ENCODE assay signal across 8 cellular contexts in genomic region chrX:18985186-18985435, GRCh38. TPM values are rescaled to one million over a fixed set of nuclear protein-coding genes. Genes with fewer than 3 reads are reported as not detected.
A peak's percentile ranks its signal among the peaks of the same experiment; 100 is the strongest.
DNase-seq lines count a peak whose midpoint lies in the region; ATAC-seq, FAIRE-seq and TF ChIP-seq lines count a peak whose summit lies in the region.

No MANE protein-coding gene starts in this region.

- RAD21 ChIA-PET in GM12878 (lab: Charles Lee; ENCODE audit: unreplicated experiment), result interaction anchor here (0.9 to 1.3 kb wide), 2 partner anchors 24 to 129 kb away, joined by 3 to 4 read pairs; no protein-coding TSS in a partner anchor

- no peaks in the 10 kb centered on the region for H3K4me1 ChIP-seq in BE2C
- no peaks in the 10 kb centered on the region; the same call in 1 of the 2 replicates for H3K4me1 ChIP-seq in GM12878 (ENCODE audit: control insufficient read depth, insufficient read depth, low read length)
- H3K4me1 ChIP-seq in mononuclear cell (ENCODE audit: insufficient read depth, low read length), result peaks cover 13% of the 10 kb centered on the region

- TF ChIP-seq EP300 in GM12878 (IDR thresholded peaks at IDR 0.05; ENCODE audit: borderline replicate concordance in 1 of 2, control insufficient read depth in 1 of 2, low read depth in 2 of 2, low read length in 2 of 2), result no peak

- no peaks in the 10 kb centered on the region for H4K20me1 ChIP-seq in GM12878 (ENCODE audit: control insufficient read depth, insufficient read depth)

- H3K27ac ChIP-seq in GM12878 (ENCODE audit: control insufficient read depth, insufficient read depth), result peak overlapping the region; percentile 80

- H2AFZ ChIP-seq in GM12878 (ENCODE audit: control insufficient read depth, low read depth, low read length), result peak overlapping the region; percentile 89

- peak overlapping the region; percentile 69; the same call in 1 of the 2 replicates for H3K4me2 ChIP-seq in GM12878 (ENCODE audit: control insufficient read depth, insufficient read depth)

- no peak for TF ChIP-seq RAD21 in GM12878 (IDR thresholded peaks at IDR 0.05; ENCODE audit: insufficient read depth, low read depth, low read length)

- in situ Hi-C loops in GM12878 (cut with MboI), result no loop called here

- H3K4me3 ChIP-seq in BE2C (ENCODE audit: low read depth, low read length) (peak overlapping the region; percentile 72), GM12878 (peak overlapping the region; percentile 75), mononuclear cell (ENCODE audit: low read length) (peak overlapping the region; percentile 59)

- H3K27me3 ChIP-seq in BE2C (no peaks in the 10 kb centered on the region), GM12878 (replicated peaks in 1 of 2; ENCODE audit: control insufficient read depth in 2 of 2, insufficient read depth in 2 of 2, low read length in 1 of 2) (no peaks in the 10 kb centered on the region), mononuclear cell (ENCODE audit: insufficient read depth, low read length) (no peaks in the 10 kb centered on the region)

- POLR2A ChIA-PET in GM12878 (lab: Charles Lee), result no interaction called here

- TF ChIP-seq CTCF in BE2C (IDR thresholded peaks at IDR 0.05; ENCODE audit: low read depth, low read length), result no peak
- TF ChIP-seq CTCF in GM12878 (IDR thresholded peaks at IDR 0.05 in 2 of 3, conservative IDR thresholded peaks at IDR 0.05 in 1 of 3; ENCODE audit: control insufficient read depth in 2 of 3, extremely low read depth in 1 of 3, insufficient read depth in 1 of 3, low read depth in 3 of 3, low read length in 3 of 3), result no peak

- H3K79me2 ChIP-seq in GM12878 (ENCODE audit: control insufficient read depth, insufficient read depth, low read length), result peaks cover 10% of the 10 kb centered on the region

- intact Hi-C loops in GM12878 (cut with micrococcal nuclease; ENCODE audit: unreplicated experiment), result no loop called here

- CTCF ChIA-PET in GM12878 (lab: Yijun Ruan, JAX), result interaction anchor here (1.4 to 2.6 kb wide), 2 partner anchors 10 to 349 kb away, joined by 4 to 9 read pairs; no protein-coding TSS in a partner anchor

- no TSS peak for BruUV-seq in GM12878 (replicated peaks; lab: Mats Ljungman, UMichigan)

- DNase-seq in BE2C, result no peak
- DNase-seq in GM12878 (ENCODE audit: low read depth, low spot score), result peak; percentile 15
- DNase-seq in DMS79 treated with DMSO at 0.1 percent for 48 hours (lab: John Stamatoyannopoulos, UW), result no peak
- DNase-seq in GDM1 (lab: John Stamatoyannopoulos, UW), result no peak

- 28% methylated on average over 4 of the region's 4 CpGs for WGBS in GM12878 (ENCODE audit: insufficient coverage, insufficient replicate concordance, low lambda C conversion rate, missing lambda C conversion rate)

- H3K36me3 ChIP-seq in BE2C, result no peaks in the 10 kb centered on the region
- no peaks in the 10 kb centered on the region for H3K36me3 ChIP-seq in GM12878 (ENCODE audit: control insufficient read depth in 2 of 2, insufficient read depth in 2 of 2, low read length in 1 of 2)

- TF ChIP-seq POLR2A in GM12878 (IDR thresholded peaks at IDR 0.05; ENCODE audit: low read depth, low read length), result no peak

- H3K9me3 ChIP-seq in BE2C, result no peaks in the 10 kb centered on the region
- no peaks in the 10 kb centered on the region for H3K9me3 ChIP-seq in GM12878 (replicated peaks; ENCODE audit: control insufficient read depth, insufficient read depth, low read length)
- no peaks in the 10 kb centered on the region for H3K9me3 ChIP-seq in mononuclear cell (ENCODE audit: low read depth, low read length)

- H3K9ac ChIP-seq in GM12878 (ENCODE audit: control insufficient read depth, insufficient read depth, low read length), result peak overlapping the region; percentile 76

- FAIRE-seq in GM12878 (lab: Jason Lieb, UNC), result no peak

- SMC1A ChIA-PET in GM12878 (lab: Charles Lee; ENCODE audit: uncharacterized antibody, unreplicated experiment), result interaction anchor here (0.7 to 1.7 kb wide), 5 partner anchors 10 to 575 kb away, joined by 3 to 6 read pairs (median 3); no protein-coding TSS in a partner anchor

- ATAC-seq in HG03060 (IDR thresholded peaks at IDR 0.05; ENCODE audit: low read depth, unreplicated experiment) (peak; percentile 11), GM12878 (peak; percentile 1; the same call in 2 of the 3 replicates), GM21381 (IDR thresholded peaks at IDR 0.05; ENCODE audit: unreplicated experiment) (no peak), HG03135 (IDR thresholded peaks at IDR 0.05; ENCODE audit: unreplicated experiment) (no peak)

TF ChIP-seq in GM12878, 131 proteins besides CTCF, POLR2A, EP300 and RAD21:
- TF ChIP-seq WRNIP1 (IDR thresholded peaks at IDR 0.05; ENCODE audit: borderline replicate concordance, low read depth, low read length) (no peak), MLLT1 (IDR thresholded peaks at IDR 0.05) (peak; percentile 90)

RNA-seq across cellular contexts. Expression of gene PHKA2, which starts 1.2 kb away (rescaled TPM):
- polyA plus RNA-seq in BE2C (2012; ENCODE audit: insufficient read depth, insufficient read length, low read depth), result 42.1 TPM
- total RNA-seq in GM12878 (2013; cell fraction: nucleolus; rRNA removed), result 95.4 and 95.7 TPM in 2 replicates
- total RNA-seq in GM12878 (2014; rRNA removed) (15.6 and 17.5 TPM in 2 replicates), GM12878 (2014; rRNA removed; fragmentation: Illumina TruSeq; extraction: Trizol) (13.1 and 15.9 TPM in 2 replicates), GM12878 (2021) (22.7 and 25.6 TPM in 2 replicates), mononuclear cell (11.2 TPM)
- 10.3 TPM for polyA plus RNA-seq in GM12878 (2011; ENCODE audit: low read depth)
- polyA plus RNA-seq in GM12878 (2011; rRNA removed) (18.9 and 25.0 TPM in 2 replicates), GM12878 (2014; fragmentation: Illumina TruSeq; extraction: Trizol) (12.3 and 17.2 TPM in 2 replicates), GM12878 (2014; fragmentation: Nextera tagmentation; extraction: Ambion mirVana) (1 to 10 TPM; 1.4 to 5.3 TPM), GM12878 (2014; rRNA removed) (21.4 and 21.8 TPM in 2 replicates), GM12878 (2016; fragmentation: Nextera tagmentation; extraction: Ambion mirVana) (10 to 100 TPM; 11.8 to 13.6 TPM)
- 21.7 and 29.7 TPM in 2 replicates for polyA plus RNA-seq in GM12878 (2011; cell fraction: cytosol; rRNA removed)
- polyA plus RNA-seq in GM12878 (2011; cell fraction: nucleus; rRNA removed), result 195 and 255 TPM in 2 replicates
- 14.8 and 19.0 TPM in 2 replicates for polyA plus RNA-seq in GM12878 (2012)
- 33.9 and 47.1 TPM in 2 replicates for polyA minus RNA-seq in GM12878 (2011; rRNA and poly(A)+ RNA removed)
- polyA minus RNA-seq in GM12878 (2011; cell fraction: cytosol; rRNA and poly(A)+ RNA removed), result 11.2 and 16.4 TPM in 2 replicates
- 61.9 and 83.0 TPM in 2 replicates for polyA minus RNA-seq in GM12878 (2011; cell fraction: nucleus; rRNA and poly(A)+ RNA removed)

Comparison
In these comparisons a context has a peak if more than half of its experiments do, and no peak if none do; other contexts are left out.
1. ATAC-seq: peak in HG03060 (single experiment) and GM12878 (single experiment); none in GM21381 (single experiment) and HG03135 (single experiment).
2. Peak in every context shown above with its lines, with median percentiles within 50 percentile points of each other: H3K4me3 ChIP-seq.